8 cellular contexts compared by ENCODE assay signal in the genomic region with DNA sequence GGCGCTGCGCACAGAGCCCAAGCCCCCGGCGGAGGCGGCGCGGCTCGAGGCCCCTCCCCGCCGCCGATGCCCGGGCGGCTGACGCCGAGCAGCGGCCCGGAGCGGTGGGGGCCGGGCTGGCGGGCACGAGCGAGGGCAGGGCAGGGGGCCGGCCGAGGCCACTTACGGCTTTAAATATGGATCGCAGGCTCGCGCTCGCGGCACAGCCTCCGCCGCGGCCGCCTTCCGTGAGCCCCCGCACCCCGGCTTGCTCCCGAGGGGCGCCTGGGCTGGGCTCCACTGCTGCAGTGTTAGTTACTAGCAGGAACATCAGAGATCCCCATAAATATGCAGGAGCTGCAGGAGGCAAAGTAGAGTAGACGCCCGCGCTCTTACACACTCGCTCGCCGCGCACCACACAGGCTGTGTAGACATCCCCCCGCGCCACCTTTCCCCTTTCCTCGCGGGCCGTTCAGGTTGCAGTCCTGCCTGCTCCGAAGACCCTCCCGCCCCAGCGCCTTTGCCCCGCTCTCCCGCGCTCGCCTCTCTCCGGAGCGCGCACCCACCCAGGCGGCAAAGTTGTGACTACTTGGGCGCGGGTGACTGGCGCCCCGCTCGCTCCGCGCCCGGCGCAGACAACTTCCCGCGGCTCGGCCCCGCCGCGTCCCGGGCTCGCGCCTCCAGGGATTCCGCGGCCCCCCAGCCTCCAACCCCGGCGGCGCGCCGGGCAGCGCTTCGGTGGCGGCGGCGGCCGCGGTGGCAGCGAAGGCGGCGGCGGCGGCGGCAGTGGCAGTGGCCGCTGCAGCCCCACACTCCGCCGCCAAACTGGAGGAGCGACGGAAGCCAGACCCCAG.
DNase-seq lines count a peak whose midpoint lies in the region; ATAC-seq and TF ChIP-seq lines count a peak whose summit lies in the region.

No MANE protein-coding gene starts in this region.

- no peaks in the 10 kb centered on the region for H3K79me2 ChIP-seq in KMS-11 (ENCODE audit: insufficient read depth, low read depth)

- H3K4me2 ChIP-seq in KMS-11: peak overlapping the region; percentile 56; the same call in 1 of the 2 replicates

- peaks cover 29% of the 10 kb centered on the region for H3K4me1 Mint-ChIP-seq in activated CD4-positive, alpha-beta memory T cell treated with anti-CD3 and anti-CD28 coated beads, Interleukin-2, amount 10 ng/mL, durations not matched to agents 7 days and 5 days
- peaks cover 31 to 39% of the 10 kb centered on the region in 2 donors for H3K4me1 Mint-ChIP-seq in effector memory CD8-positive, alpha-beta T cell (ENCODE audit: low read depth in 2 of 2)
- peaks cover 31% of the 10 kb centered on the region for H3K4me1 Mint-ChIP-seq in stimulated activated memory B cell treated with anti-CD40 and anti-IgM and Interleukin-4, amounts not matched to agents 10 μg/mL and 1 μg/mL and 100 μg/mL, for 72 hours

- DNase-seq in AG08395 (ENCODE audit: low spot score) (peak; percentile 84), medulla oblongata (ENCODE audit: extremely low spot score) (peak; percentile 65)
- peak; percentile 33 for DNase-seq in activated CD4-positive, alpha-beta memory T cell treated with anti-CD3 and anti-CD28 coated beads, Interleukin-2, amount 10 ng/mL, durations not matched to agents 7 days and 5 days
- peak; percentile 30 to 55 (median 53) for DNase-seq in effector memory CD8-positive, alpha-beta T cell

- H3K9ac ChIP-seq in KMS-11: no peak overlapping the region; the same call in 1 of the 2 replicates

- peak overlapping the region; percentile 86 for H2AFZ ChIP-seq in KMS-11 (ENCODE audit: low read depth)

- no peak overlapping the region for H3K27ac Mint-ChIP-seq in activated CD4-positive, alpha-beta memory T cell treated with anti-CD3 and anti-CD28 coated beads, Interleukin-2, amount 10 ng/mL, durations not matched to agents 7 days and 5 days
- peak overlapping the region; percentile 82 to 88 for H3K27ac Mint-ChIP-seq in effector memory CD8-positive, alpha-beta T cell
- H3K27ac Mint-ChIP-seq in stimulated activated memory B cell treated with anti-CD40 and anti-IgM and Interleukin-4, amounts not matched to agents 10 μg/mL and 1 μg/mL and 100 μg/mL, for 72 hours: no peak overlapping the region

- H3K27me3 Mint-ChIP-seq in activated CD4-positive, alpha-beta memory T cell treated with anti-CD3 and anti-CD28 coated beads, Interleukin-2, amount 10 ng/mL, durations not matched to agents 7 days and 5 days: peaks cover 49% of the 10 kb centered on the region
- no peaks in the 10 kb centered on the region for H3K27me3 Mint-ChIP-seq in effector memory CD8-positive, alpha-beta T cell
- H3K27me3 Mint-ChIP-seq in stimulated activated memory B cell treated with anti-CD40 and anti-IgM and Interleukin-4, amounts not matched to agents 10 μg/mL and 1 μg/mL and 100 μg/mL, for 72 hours: peaks cover 54% of the 10 kb centered on the region

- no peaks in the 10 kb centered on the region for H3K36me3 Mint-ChIP-seq in activated CD4-positive, alpha-beta memory T cell treated with anti-CD3 and anti-CD28 coated beads, Interleukin-2, amount 10 ng/mL, durations not matched to agents 7 days and 5 days (ENCODE audit: low read depth)
- peaks cover 18% of the 10 kb centered on the region for H3K36me3 Mint-ChIP-seq in effector memory CD8-positive, alpha-beta T cell (ENCODE audit: insufficient read depth)
- H3K36me3 Mint-ChIP-seq in stimulated activated memory B cell treated with anti-CD40 and anti-IgM and Interleukin-4, amounts not matched to agents 10 μg/mL and 1 μg/mL and 100 μg/mL, for 72 hours: no peaks in the 10 kb centered on the region

- peak overlapping the region; percentile 85 for H3K4me3 ChIP-seq in KMS-11 (IDR thresholded peaks at IDR 0.05; ENCODE audit: insufficient read depth, low read depth, low read length)

- no peaks in the 10 kb centered on the region for H3K9me3 Mint-ChIP-seq in activated CD4-positive, alpha-beta memory T cell treated with anti-CD3 and anti-CD28 coated beads, Interleukin-2, amount 10 ng/mL, durations not matched to agents 7 days and 5 days
- no peaks in the 10 kb centered on the region for H3K9me3 Mint-ChIP-seq in effector memory CD8-positive, alpha-beta T cell
- no peaks in the 10 kb centered on the region for H3K9me3 Mint-ChIP-seq in stimulated activated memory B cell treated with anti-CD40 and anti-IgM and Interleukin-4, amounts not matched to agents 10 μg/mL and 1 μg/mL and 100 μg/mL, for 72 hours

- TF ChIP-seq CTCF in KMS-11 (conservative IDR thresholded peaks at IDR 0.05; ENCODE audit: low read depth, low read length): no peak

- H3K27ac ChIP-seq in KMS-11: no peak overlapping the region

- peak; percentile 49 for ATAC-seq in GM18868 (IDR thresholded peaks at IDR 0.05; ENCODE audit: unreplicated experiment)
- ATAC-seq in effector memory CD8-positive, alpha-beta T cell (replicated peaks): peak; percentile 80
- ATAC-seq in stimulated activated memory B cell treated with anti-CD40 and anti-IgM and Interleukin-4, amounts not matched to agents 10 μg/mL and 1 μg/mL and 100 μg/mL, for 72 hours: peak; percentile 66
- ATAC-seq in HG02623 (IDR thresholded peaks at IDR 0.05; ENCODE audit: unreplicated experiment): no peak

- H3K36me3 ChIP-seq in KMS-11 (ENCODE audit: insufficient read depth): no peaks in the 10 kb centered on the region

- POLR2A ChIA-PET in activated CD4-positive, alpha-beta memory T cell treated with anti-CD3 and anti-CD28 coated beads, Interleukin-2, amount 10 ng/mL, durations not matched to agents 7 days and 5 days (lab: Charles Lee): no interaction called here

- H4K20me1 ChIP-seq in KMS-11 (ENCODE audit: insufficient read depth): no peaks in the 10 kb centered on the region

- H3K4me3 Mint-ChIP-seq in activated CD4-positive, alpha-beta memory T cell treated with anti-CD3 and anti-CD28 coated beads, Interleukin-2, amount 10 ng/mL, durations not matched to agents 7 days and 5 days: peak overlapping the region; percentile 77
- peak overlapping the region; percentile 76 to 85 for H3K4me3 Mint-ChIP-seq in effector memory CD8-positive, alpha-beta T cell
- peak overlapping the region; percentile 83 for H3K4me3 Mint-ChIP-seq in stimulated activated memory B cell treated with anti-CD40 and anti-IgM and Interleukin-4, amounts not matched to agents 10 μg/mL and 1 μg/mL and 100 μg/mL, for 72 hours

- peaks cover 10% of the 10 kb centered on the region for H3K4me1 ChIP-seq in KMS-11 (ENCODE audit: low read depth, poor library complexity, severe bottlenecking)

- peaks cover 8% of the 10 kb centered on the region; the same call in 1 of the 2 replicates for H3K27me3 ChIP-seq in KMS-11 (ENCODE audit: insufficient read depth, low read depth)

- CTCF ChIA-PET in activated CD4-positive, alpha-beta memory T cell treated with anti-CD3 and anti-CD28 coated beads, Interleukin-2, amount 10 ng/mL, durations not matched to agents 7 days and 5 days (lab: Charles Lee): no interaction called here

Comparison
In these comparisons a context has a peak if more than half of its experiments do, and no peak if none do; other contexts are left out.
1. DNase-seq: peak in every context shown above with its lines; median percentile 84 in AG08395; 65 in medulla oblongata; 53 in effector memory CD8-positive, alpha-beta T cell; 33 in activated CD4-positive, alpha-beta memory T cell treated with anti-CD3 and anti-CD28 coated beads, Interleukin-2, amount 10 ng/mL, durations not matched to agents 7 days and 5 days.
2. H3K27ac Mint-ChIP-seq: peak in effector memory CD8-positive, alpha-beta T cell (2 of 2); none in activated CD4-positive, alpha-beta memory T cell treated with anti-CD3 and anti-CD28 coated beads, Interleukin-2, amount 10 ng/mL, durations not matched to agents 7 days and 5 days (single experiment) and stimulated activated memory B cell treated with anti-CD40 and anti-IgM and Interleukin-4, amounts not matched to agents 10 μg/mL and 1 μg/mL and 100 μg/mL, for 72 hours (single experiment).
3. Peak in every context shown above with its lines, with median percentiles within 50 percentile points of each other: H3K4me3 Mint-ChIP-seq.